8 cellular contexts compared by ENCODE assay signal in genomic region chr14:103628221-103628683, GRCh38. TPM values are rescaled to one million over a fixed set of nuclear protein-coding genes. Genes with fewer than 3 reads are reported as not detected.
DNase-seq lines count a peak whose midpoint lies in the region; ATAC-seq and TF ChIP-seq lines count a peak whose summit lies in the region.

No MANE protein-coding gene starts in this region.

- ATAC-seq in activated naive CD8-positive, alpha-beta T cell treated with anti-CD3 and anti-CD28 coated beads, Interleukin-2, amount 10 ng/mL, durations not matched to agents 7 days and 5 days (ENCODE audit: low read depth) = no peak

- peak overlapping the region; percentile 91 for H3K27ac Mint-ChIP-seq in activated naive CD8-positive, alpha-beta T cell treated with anti-CD3 and anti-CD28 coated beads, Interleukin-2, amount 10 ng/mL, durations not matched to agents 7 days and 5 days
- H3K27ac Mint-ChIP-seq in osteocyte (ENCODE audit: unreplicated experiment) = peak overlapping the region; percentile 98

- H3K27me3 Mint-ChIP-seq in activated naive CD8-positive, alpha-beta T cell treated with anti-CD3 and anti-CD28 coated beads, Interleukin-2, amount 10 ng/mL, durations not matched to agents 7 days and 5 days = peaks cover 4% of the 10 kb centered on the region
- H3K27me3 Mint-ChIP-seq in osteocyte (ENCODE audit: unreplicated experiment) = no peaks in the 10 kb centered on the region

- peaks cover 23% of the 10 kb centered on the region for H3K4me1 Mint-ChIP-seq in activated naive CD8-positive, alpha-beta T cell treated with anti-CD3 and anti-CD28 coated beads, Interleukin-2, amount 10 ng/mL, durations not matched to agents 7 days and 5 days
- H3K4me1 Mint-ChIP-seq in osteocyte (ENCODE audit: unreplicated experiment) = peaks cover 41% of the 10 kb centered on the region

- H3K9me3 Mint-ChIP-seq in activated naive CD8-positive, alpha-beta T cell treated with anti-CD3 and anti-CD28 coated beads, Interleukin-2, amount 10 ng/mL, durations not matched to agents 7 days and 5 days = no peaks in the 10 kb centered on the region
- no peaks in the 10 kb centered on the region for H3K9me3 Mint-ChIP-seq in osteocyte (ENCODE audit: unreplicated experiment)

- peak; percentile 44 for DNase-seq in NCI-H146 (lab: John Stamatoyannopoulos, UW)
- no peak for DNase-seq in NCI-H146 treated with DMSO at 0.1 percent for 48 hours (lab: John Stamatoyannopoulos, UW; ENCODE audit: unreplicated experiment)
- DNase-seq in LNCaP clone FGC (ENCODE audit: low read depth) = no peak
- DNase-seq in activated naive CD8-positive, alpha-beta T cell treated with anti-CD3 and anti-CD28 coated beads, Interleukin-2, amount 10 ng/mL, durations not matched to agents 7 days and 5 days = peak; percentile 45
- DNase-seq in cardiac septum (ENCODE audit: low spot score) = peak; percentile 91
- DNase-seq in osteocyte (ENCODE audit: extremely low spot score, unreplicated experiment) = peak; percentile 88
- DNase-seq in NCI-H1436 (lab: John Stamatoyannopoulos, UW) = no peak
- DNase-seq in NCI-H128 (lab: John Stamatoyannopoulos, UW; ENCODE audit: unreplicated experiment) = no peak

- POLR2A ChIA-PET in activated naive CD8-positive, alpha-beta T cell treated with anti-CD3 and anti-CD28 coated beads, Interleukin-2, amount 10 ng/mL, durations not matched to agents 7 days and 5 days (lab: Charles Lee) = interaction anchor here (0.9 to 2.5 kb wide), 2 partner anchors 54 to 66 kb away, joined by 4 to 6 read pairs; partner anchors contain the start of genes BAG5 and COA8

- peak overlapping the region; percentile 82 for H3K4me3 Mint-ChIP-seq in activated naive CD8-positive, alpha-beta T cell treated with anti-CD3 and anti-CD28 coated beads, Interleukin-2, amount 10 ng/mL, durations not matched to agents 7 days and 5 days
- H3K4me3 Mint-ChIP-seq in osteocyte (ENCODE audit: unreplicated experiment) = peak overlapping the region; percentile 86

- peaks cover 3% of the 10 kb centered on the region for H3K36me3 Mint-ChIP-seq in activated naive CD8-positive, alpha-beta T cell treated with anti-CD3 and anti-CD28 coated beads, Interleukin-2, amount 10 ng/mL, durations not matched to agents 7 days and 5 days
- H3K36me3 Mint-ChIP-seq in osteocyte (ENCODE audit: unreplicated experiment) = no peaks in the 10 kb centered on the region

- H3K4me3 ChIP-seq in LNCaP clone FGC (ENCODE audit: low read depth, low read length) = peak overlapping the region; percentile 80

- intact Hi-C loops in cardiac septum (cut with DNase I) = loop anchor here (5.0 kb wide), 2 partner anchors 51 to 89 kb away; partner anchors contain the start of genes XRCC3 and ZFYVE21

- TF ChIP-seq CTCF in LNCaP clone FGC (IDR thresholded peaks at IDR 0.05; ENCODE audit: control insufficient read depth, extremely low read depth, insufficient read depth) = no peak
- TF ChIP-seq CTCF in osteocyte (IDR thresholded peaks at IDR 0.05) = no peak

RNA-seq across cellular contexts. Expression of gene KLC1, which starts 0.8 kb away (rescaled TPM):
- total RNA-seq in activated naive CD8-positive, alpha-beta T cell treated with anti-CD3 and anti-CD28 coated beads, Interleukin-2, amount 10 ng/mL, durations not matched to agents 7 days and 5 days = 100 to 1,000 TPM; 197 to 200 TPM
- total RNA-seq in cardiac septum (219 TPM), osteocyte (186 and 211 TPM in 2 replicates)

Comparison
In these comparisons a context has a peak if more than half of its experiments do, and no peak if none do; other contexts are left out.
1. DNase-seq: peak in NCI-H146 (single experiment), activated naive CD8-positive, alpha-beta T cell treated with anti-CD3 and anti-CD28 coated beads, Interleukin-2, amount 10 ng/mL, durations not matched to agents 7 days and 5 days (single experiment), cardiac septum (single experiment) and osteocyte (single experiment); none in NCI-H146 treated with DMSO at 0.1 percent for 48 hours (single experiment), LNCaP clone FGC (single experiment), NCI-H1436 (single experiment) and NCI-H128 (single experiment).